ENCODE assay signal across 8 cellular contexts in the genomic region with DNA sequence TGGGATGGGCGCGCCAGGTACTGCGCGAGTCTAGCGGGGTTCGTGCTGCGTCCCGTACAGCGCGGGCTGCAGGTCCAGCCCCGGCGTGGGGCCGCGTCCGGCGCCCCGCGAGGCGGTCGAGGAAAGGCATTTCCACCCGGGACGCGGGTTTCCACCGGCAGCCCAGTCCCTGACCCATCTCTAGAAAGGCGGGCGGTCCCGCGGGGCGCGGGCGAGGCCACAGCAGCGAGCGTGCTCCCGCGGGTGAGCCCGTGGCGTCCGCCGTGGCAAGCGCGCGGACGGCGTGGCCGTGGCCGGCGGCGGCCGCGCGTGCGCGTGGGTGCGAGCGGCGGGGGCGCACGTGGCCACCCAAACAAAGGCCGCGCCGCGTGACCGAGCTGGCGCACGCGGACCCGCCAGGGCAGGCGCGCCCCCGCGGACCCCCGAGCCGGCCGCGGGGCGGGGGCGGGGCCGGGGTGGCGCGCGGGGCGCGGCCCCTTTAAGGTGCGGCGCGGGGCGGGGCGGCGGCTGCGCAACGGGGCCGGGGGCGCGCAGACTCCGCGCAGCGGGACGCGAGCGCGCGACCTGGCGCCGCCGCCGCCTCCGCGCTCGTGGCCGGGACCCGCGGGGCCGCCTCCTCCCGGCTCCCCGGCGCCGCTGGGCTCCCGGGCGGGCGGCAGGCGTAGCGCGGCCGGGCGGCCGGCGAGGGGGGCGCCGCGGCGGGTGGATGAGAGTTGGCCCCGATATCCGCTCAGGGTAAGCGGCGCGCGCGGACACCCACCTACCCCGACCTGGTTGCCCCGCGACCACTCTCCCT. TPM values are rescaled to one million over a fixed set of nuclear protein-coding genes. Genes with fewer than 3 reads are reported as not detected.
DNase-seq lines count a peak whose midpoint lies in the region; ATAC-seq and TF ChIP-seq lines count a peak whose summit lies in the region.

No MANE protein-coding gene starts in this region.

- no peaks in the 10 kb centered on the region for H3K27me3 Mint-ChIP-seq in CD4-positive, alpha-beta T cell

- H3K36me3 Mint-ChIP-seq in CD4-positive, alpha-beta T cell (ENCODE audit: low read depth), result peaks cover 11% of the 10 kb centered on the region

- H3K27ac Mint-ChIP-seq in CD4-positive, alpha-beta T cell, result peak overlapping the region; percentile 85

- no peaks in the 10 kb centered on the region for H3K9me3 Mint-ChIP-seq in CD4-positive, alpha-beta T cell

- peak in 1 of 2 donors; percentile 47 for TF ChIP-seq POLR2A in Peyer's patch (IDR thresholded peaks at IDR 0.05)

- peak; percentile 29 to 70 (median 51) for DNase-seq in CD4-positive, alpha-beta T cell
- peak; percentile 64 to 80 (median 79) for DNase-seq in Peyer's patch
- DNase-seq in activated gamma-delta T cell treated with anti-CD3 and anti-CD28 coated beads, Interleukin-2, amount 50 U/mL, for 16 hours (ENCODE audit: low read depth), result peak; percentile 37
- peak; percentile 55 for DNase-seq in glomerular visceral epithelial cell (ENCODE audit: extremely low spot score)
- peak in 7 of 10 donors; percentile 39 to 94 (median 59) for DNase-seq in posterior cingulate gyrus
- no peak for DNase-seq in foreskin melanocyte

- ATAC-seq in CD4-positive, alpha-beta T cell (ENCODE audit: poor library complexity), result peak; percentile 75
- ATAC-seq in GM21619 (IDR thresholded peaks at IDR 0.05; ENCODE audit: unreplicated experiment) (peak; percentile 49), GM19455 (IDR thresholded peaks at IDR 0.05; ENCODE audit: unreplicated experiment) (no peak)

- H3K36me3 ChIP-seq in Peyer's patch, result no peaks in the 10 kb centered on the region

- peaks cover 8% of the 10 kb centered on the region for H3K9me3 ChIP-seq in CD4-positive, alpha-beta T cell (ENCODE audit: control insufficient read depth, low read length)
- H3K9me3 ChIP-seq in Peyer's patch, result peaks cover 0 to 5% (median 0%) of the 10 kb centered on the region in 4 donors

- H3K27me3 ChIP-seq in CD4-positive, alpha-beta T cell (ENCODE audit: control insufficient read depth, insufficient read depth, low read length), result no peaks in the 10 kb centered on the region
- H3K27me3 ChIP-seq in Peyer's patch, result no peaks in the 10 kb centered on the region

- CTCF ChIA-PET in CD4-positive, alpha-beta T cell (lab: Charles Lee), result no interaction called here

- POLR2A ChIA-PET in CD4-positive, alpha-beta T cell (lab: Charles Lee), result no interaction called here

- peaks cover 8 to 57% (median 27%) of the 10 kb centered on the region in 4 donors for H3K4me1 ChIP-seq in Peyer's patch

- H3K27ac ChIP-seq in CD4-positive, alpha-beta T cell (ENCODE audit: low read depth, low read length), result no peak overlapping the region
- peak overlapping the region; percentile 60 to 92 (median 88) for H3K27ac ChIP-seq in Peyer's patch

- peak overlapping the region; percentile 62 to 93 (median 87) for H3K4me3 ChIP-seq in Peyer's patch

- TF ChIP-seq CTCF in CD4-positive, alpha-beta T cell (IDR thresholded peaks at IDR 0.05), result no peak
- TF ChIP-seq CTCF in Peyer's patch (IDR thresholded peaks at IDR 0.05), result peak in 1 of 6 experiments; percentile 4

- peak overlapping the region; percentile 93 for H3K4me3 Mint-ChIP-seq in CD4-positive, alpha-beta T cell

- H3K4me1 Mint-ChIP-seq in CD4-positive, alpha-beta T cell (ENCODE audit: low read depth), result peaks cover 41% of the 10 kb centered on the region

- intact Hi-C loops in CD4-positive, alpha-beta T cell (cut with DNase I, micrococcal nuclease), result loop anchor here (5.0 kb wide), 2 partner anchors 36 to 96 kb away; no protein-coding TSS in a partner anchor
- intact Hi-C loops in posterior cingulate gyrus (cut with DNase I), result no loop called here

RNA-seq across cellular contexts. Expression of gene CELSR1, which starts 39.3 kb away (rescaled TPM):
- total RNA-seq in CD4-positive, alpha-beta T cell, result 1 to 10 TPM; 1.0 to 1.1 TPM
- total RNA-seq in Peyer's patch, result 10 to 100 TPM in 1 of 4 donors, 1 to 10 TPM in 3; 1.1 to 22.3 (median 1.5) TPM

RNA-seq across cellular contexts. Expression of gene GRAMD4, which starts 43.4 kb away (rescaled TPM):
- total RNA-seq in CD4-positive, alpha-beta T cell, result 10 to 100 TPM; 13.9 to 15.6 TPM
- 100 to 1,000 TPM in 3 of 4 donors, 10 to 100 TPM in 1; 98.2 to 428 (median 422) TPM for total RNA-seq in Peyer's patch

Comparison
In these comparisons a context has a peak if more than half of its experiments do, and no peak if none do; other contexts are left out.
1. RNA of gene GRAMD4, which starts 43.4 kb away (total RNA-seq): 98.2 to 428 TPM in Peyer's patch; 13.9 to 15.6 TPM in CD4-positive, alpha-beta T cell; every median in the first group is over 4 times any median in the second.